In genomic region chr5:136382791-136383190, GRCh38 we compare ENCODE assay signal across 22 cellular contexts. TPM values are rescaled to one million over a fixed set of nuclear protein-coding genes. Genes with fewer than 3 reads are reported as not detected.
"Had no signal": no experiment of that assay in that cellular context is flagged by ENCODE, and none has a peak within 500 bp of the region (broad histone marks: within the 10 kb centered on the region; RNA-seq: fewer than 3 reads in every experiment).

No MANE protein-coding gene starts in this region.

- H3K9me3 ChIP-seq: mucosa of descending colon, pancreas, uterus had no signal

- H3K36me3 ChIP-seq: heart left ventricle, pancreas, uterus had no signal

- H3K27ac Mint-ChIP-seq: naive thymus-derived CD8-positive, alpha-beta T cell; progenitor cell of endocrine pancreas; type B pancreatic cell had no signal

- H3K27me3 ChIP-seq: pancreas, uterus had no signal

- H3K36me3 Mint-ChIP-seq: type B pancreatic cell had no signal

- H3K4me3 Mint-ChIP-seq: naive thymus-derived CD8-positive, alpha-beta T cell; type B pancreatic cell had no signal

- DNase-seq: cortex of kidney; dorsolateral prefrontal cortex; effector CD8-positive, alpha-beta T cell; heart left ventricle; hippocampal formation; kidney glomerular epithelial cell; mucosa of descending colon; naive thymus-derived CD8-positive, alpha-beta T cell; occipital lobe; pancreas; right cardiac atrium; small intestine; stimulated activated CD4-positive, alpha-beta T cell treated with anti-CD3 and anti-CD28 coated beads, Interleukin-12 subunit alpha, Interleukin-12 subunit beta, amount 100 ng/mL, for 4 hours; stimulated activated naive CD4-positive, alpha-beta T cell; uterus had no signal

- H3K27me3 Mint-ChIP-seq: progenitor cell of endocrine pancreas had no signal

- ATAC-seq: esophagus mucosa; heart left ventricle; mucosa of descending colon; naive thymus-derived CD8-positive, alpha-beta T cell; pancreas; right cardiac atrium had no signal

- H3K27ac ChIP-seq: dorsolateral prefrontal cortex, heart left ventricle, pancreas, uterus had no signal

- H3K4me1 ChIP-seq: heart left ventricle, pancreas, uterus had no signal

- H3K4me1 Mint-ChIP-seq: naive thymus-derived CD8-positive, alpha-beta T cell had no signal

- H3K4me3 ChIP-seq: dorsolateral prefrontal cortex, heart left ventricle, mucosa of descending colon, pancreas, uterus had no signal

RNA-seq across cellular contexts. Expression of gene TRPC7, which starts 17.4 kb away (rescaled TPM):
- total RNA-seq: esophagus mucosa; fibroblast of lung; glomerular endothelial cell; heart left ventricle; liver; lung microvascular endothelial cell; naive thymus-derived CD8-positive, alpha-beta T cell; pancreas; right cardiac atrium had no signal
- polyA plus RNA-seq: fibroblast of lung; heart left ventricle; liver; naive thymus-derived CD8-positive, alpha-beta T cell; pancreas; right cardiac atrium had no signal
